In the genomic region with DNA sequence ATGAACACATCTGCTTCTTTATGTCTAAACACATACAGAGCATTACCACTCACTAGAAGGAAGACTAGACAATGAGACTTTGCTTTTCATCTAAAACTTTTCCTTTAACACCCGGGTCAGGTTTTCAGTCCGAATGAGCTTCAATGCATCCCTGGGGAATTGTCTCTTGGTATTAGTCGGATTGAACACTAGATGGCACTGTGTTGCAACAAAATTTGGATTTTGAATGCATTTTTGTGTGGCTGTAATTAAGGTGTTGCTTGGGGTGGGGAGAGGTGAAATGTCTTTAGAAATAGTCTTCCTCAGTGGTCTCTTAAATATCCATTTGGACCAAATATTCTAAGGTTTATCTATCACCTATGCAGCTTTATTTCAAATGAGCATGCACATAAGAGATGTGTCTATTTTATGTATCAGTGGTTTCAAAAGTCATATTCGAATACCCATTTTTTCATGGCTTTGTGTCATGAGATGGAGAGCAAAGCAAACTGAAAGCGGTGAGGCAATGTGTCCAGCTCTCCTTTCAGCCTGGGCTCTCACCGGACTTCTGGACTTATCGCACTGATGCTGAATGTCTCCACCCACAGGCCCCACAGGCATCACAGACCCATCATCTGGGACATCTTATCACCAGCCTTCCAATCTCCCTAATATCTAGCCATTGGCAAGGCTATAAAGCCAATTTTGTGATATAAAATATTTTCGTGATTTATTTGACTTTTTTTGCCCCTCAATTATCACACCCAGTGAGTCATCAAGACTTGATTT, we compare ENCODE assay signal across 8 cellular contexts.
DNase-seq lines count a peak whose midpoint lies in the region; ATAC-seq and TF ChIP-seq lines count a peak whose summit lies in the region.

No MANE protein-coding gene starts in this region.

- H3K36me3 Mint-ChIP-seq in activated naive CD4-positive, alpha-beta T cell treated with anti-CD3 and anti-CD28 coated beads, Interleukin-2, amount 10 ng/mL, durations not matched to agents 7 days and 5 days = peaks cover 1% of the 10 kb centered on the region

- peaks cover 42% of the 10 kb centered on the region for H3K4me1 Mint-ChIP-seq in activated naive CD4-positive, alpha-beta T cell treated with anti-CD3 and anti-CD28 coated beads, Interleukin-2, amount 10 ng/mL, durations not matched to agents 7 days and 5 days

- no peak overlapping the region for H3K4me2 ChIP-seq in Loucy (ENCODE audit: low read depth, low read length, poor library complexity, severe bottlenecking)

- CTCF ChIA-PET in activated naive CD4-positive, alpha-beta T cell treated with anti-CD3 and anti-CD28 coated beads, Interleukin-2, amount 10 ng/mL, durations not matched to agents 7 days and 5 days (lab: Charles Lee) = interaction anchor here (0.7 to 4.7 kb wide), 22 partner anchors 9 to 1260 kb away, joined by 3 to 32 read pairs (median 3); partner anchors contain the start of gene ID2

- no peak overlapping the region for H3K4me3 Mint-ChIP-seq in activated naive CD4-positive, alpha-beta T cell treated with anti-CD3 and anti-CD28 coated beads, Interleukin-2, amount 10 ng/mL, durations not matched to agents 7 days and 5 days

- H3K27me3 ChIP-seq in Loucy (ENCODE audit: insufficient read depth, low read length, poor library complexity, severe bottlenecking) (no peaks in the 10 kb centered on the region), kidney epithelial cell (ENCODE audit: control insufficient read depth, insufficient read depth, low read length) (peaks cover 19% of the 10 kb centered on the region), tibial artery (peaks cover 0 to 29% of the 10 kb centered on the region in 2 donors)

- no peak overlapping the region for H3K9ac ChIP-seq in Loucy (ENCODE audit: low read depth, low read length, poor library complexity, severe bottlenecking)

- H3K9me3 ChIP-seq in Loucy (ENCODE audit: insufficient read depth, low read depth, low read length) (no peaks in the 10 kb centered on the region), tibial artery (no peaks in the 10 kb centered on the region)

- H3K4me3 ChIP-seq in Loucy (ENCODE audit: low read length, poor library complexity, severe bottlenecking) (no peak overlapping the region), kidney epithelial cell (ENCODE audit: low read depth, low read length) (no peak overlapping the region), tibial artery (no peak overlapping the region)

- H3K79me2 ChIP-seq in Loucy (ENCODE audit: insufficient read depth, low read length) = no peaks in the 10 kb centered on the region

- H3K27ac ChIP-seq in tibial artery = no peak overlapping the region

- H3K27ac Mint-ChIP-seq in activated naive CD4-positive, alpha-beta T cell treated with anti-CD3 and anti-CD28 coated beads, Interleukin-2, amount 10 ng/mL, durations not matched to agents 7 days and 5 days = no peak overlapping the region

- DNase-seq in activated naive CD4-positive, alpha-beta T cell treated with anti-CD3 and anti-CD28 coated beads, Interleukin-2, amount 10 ng/mL, durations not matched to agents 7 days and 5 days = peak; percentile 28
- DNase-seq in activated naive CD4-positive, alpha-beta T cell treated with anti-CD3 and anti-CD28 coated beads, Interleukin-2, amount 50 U/mL, for 16 hours = no peak
- DNase-seq in OCI-M1 (lab: John Stamatoyannopoulos, UW) = peak; percentile 69
- peak; percentile 38 to 68 for DNase-seq in T47D (ENCODE audit: low read depth in 1 of 2, low spot score in 1 of 2)
- DNase-seq in kidney epithelial cell (ENCODE audit: low read depth) = no peak
- no peak for DNase-seq in tibial artery

- H3K27me3 Mint-ChIP-seq in activated naive CD4-positive, alpha-beta T cell treated with anti-CD3 and anti-CD28 coated beads, Interleukin-2, amount 10 ng/mL, durations not matched to agents 7 days and 5 days = peaks cover 25% of the 10 kb centered on the region

- peak; percentile 87 for TF ChIP-seq CTCF in Loucy (conservative IDR thresholded peaks at IDR 0.05; ENCODE audit: low read length)
- peak; percentile 63 for TF ChIP-seq CTCF in kidney epithelial cell (IDR thresholded peaks at IDR 0.05; ENCODE audit: insufficient read depth, low read length, poor library complexity, severe bottlenecking)
- TF ChIP-seq CTCF in tibial artery (IDR thresholded peaks at IDR 0.05) = peak; percentile 70 to 81

- no peaks in the 10 kb centered on the region for H3F3A ChIP-seq in Loucy (ENCODE audit: low read depth)

- in situ Hi-C loops in T47D (cut with HindIII; ENCODE audit: low pct_unique_long_range_greater_than_20kb, low sequenced_read_pairs) = no loop called here

- H2AFZ ChIP-seq in Loucy (ENCODE audit: low read length) = no peak overlapping the region

- H4K20me1 ChIP-seq in Loucy (ENCODE audit: insufficient read depth, low read length, poor library complexity, severe bottlenecking) = no peaks in the 10 kb centered on the region

- H3K4me1 ChIP-seq in Loucy (ENCODE audit: insufficient read depth, low read length, poor library complexity, severe bottlenecking) (no peaks in the 10 kb centered on the region), tibial artery (peaks cover 0 to 17% (median 8%) of the 10 kb centered on the region in 4 donors)

- intact Hi-C loops in tibial artery (cut with DNase I; ENCODE audit: low total_unique reads) = loop anchor here (2.0 kb wide), 1 partner anchor 1259 kb away; no protein-coding TSS in a partner anchor

- ATAC-seq in activated CD4-positive, CD25-positive, alpha-beta regulatory T cell treated with anti-CD3 and anti-CD28 coated beads, Interleukin-2, amount 50 U/mL, for 24 hours = no peak

- H3K9me3 Mint-ChIP-seq in activated naive CD4-positive, alpha-beta T cell treated with anti-CD3 and anti-CD28 coated beads, Interleukin-2, amount 10 ng/mL, durations not matched to agents 7 days and 5 days = peaks cover 4% of the 10 kb centered on the region

- H3K9me2 ChIP-seq in Loucy (replicated peaks; ENCODE audit: low read depth, low read length) = no peaks in the 10 kb centered on the region

- no peaks in the 10 kb centered on the region for H3K36me3 ChIP-seq in Loucy (ENCODE audit: insufficient read depth, low read length)
- no peaks in the 10 kb centered on the region for H3K36me3 ChIP-seq in kidney epithelial cell (ENCODE audit: control insufficient read depth, insufficient read depth, low read length)
- H3K36me3 ChIP-seq in tibial artery = no peaks in the 10 kb centered on the region

Comparison
In these comparisons a context has a peak if more than half of its experiments do, and no peak if none do; other contexts are left out.
1. DNase-seq: peak in activated naive CD4-positive, alpha-beta T cell treated with anti-CD3 and anti-CD28 coated beads, Interleukin-2, amount 10 ng/mL, durations not matched to agents 7 days and 5 days (single experiment), OCI-M1 (single experiment) and T47D (2 of 2); none in activated naive CD4-positive, alpha-beta T cell treated with anti-CD3 and anti-CD28 coated beads, Interleukin-2, amount 50 U/mL, for 16 hours (single experiment), kidney epithelial cell (single experiment) and tibial artery (0 of 2).
2. Peak in every context shown above with its lines, with median percentiles within 50 percentile points of each other: CTCF ChIP-seq.